Comparison of ENCODE assay signal across 27 cellular contexts in genomic region chr3:188058569-188059184, GRCh38.
"Had no signal": no experiment of that assay in that cellular context is flagged by ENCODE, and none has a peak within 500 bp of the region (broad histone marks: within the 10 kb centered on the region; RNA-seq: fewer than 3 reads in every experiment).

No MANE protein-coding gene starts in this region.

- H3K4me3 ChIP-seq: colonic mucosa, esophagus squamous epithelium, gastrocnemius medialis, heart right ventricle, left lung, lower lobe of right lung, mucosa of descending colon had no signal

- H3K27me3 ChIP-seq: colonic mucosa, esophagus squamous epithelium, gastrocnemius medialis, heart right ventricle, left lung had no signal

- H3K4me1 ChIP-seq: colonic mucosa had no signal

- H3K9me3 Mint-ChIP-seq: dendritic cell treated with granulocyte-macrophage colony-stimulating factor and Interleukin-4, amounts not matched to agents 40 ng/mL and 50 ng/mL, for 4 days; effector memory CD8-positive, alpha-beta T cell; endodermal cell; mesothelial cell of epicardium had no signal

- H3K27me3 Mint-ChIP-seq: effector memory CD8-positive, alpha-beta T cell had no signal

- FAIRE-seq: endometrium, islet of Langerhans, keratinocyte had no signal

- H3K4me3 Mint-ChIP-seq: dendritic cell treated with granulocyte-macrophage colony-stimulating factor and Interleukin-4, amounts not matched to agents 40 ng/mL and 50 ng/mL, for 4 days; effector memory CD8-positive, alpha-beta T cell; endodermal cell; mesothelial cell of epicardium had no signal

- H3K27ac ChIP-seq: colonic mucosa, epithelial cell of prostate, esophagus squamous epithelium, gastrocnemius medialis, heart right ventricle, left lung, lower lobe of right lung had no signal

- H3K9me3 ChIP-seq: colonic mucosa, esophagus squamous epithelium, gastrocnemius medialis, heart right ventricle, left lung, lower lobe of right lung, mucosa of descending colon had no signal

- H3K36me3 ChIP-seq: colonic mucosa, esophagus squamous epithelium, gastrocnemius medialis, heart right ventricle, left lung, lower lobe of right lung had no signal

- H3K36me3 Mint-ChIP-seq: mesothelial cell of epicardium had no signal

- H3K27ac Mint-ChIP-seq: dendritic cell treated with granulocyte-macrophage colony-stimulating factor and Interleukin-4, amounts not matched to agents 40 ng/mL and 50 ng/mL, for 4 days; effector memory CD8-positive, alpha-beta T cell; endodermal cell; mesothelial cell of epicardium had no signal

- ATAC-seq: effector memory CD8-positive, alpha-beta T cell; esophagus mucosa; gastrocnemius medialis; heart right ventricle; left cardiac atrium; left lung; left ventricle myocardium superior; lower lobe of right lung; mucosa of descending colon had no signal

- DNase-seq: colonic mucosa; cortex of kidney; effector CD8-positive, alpha-beta T cell; effector memory CD8-positive, alpha-beta T cell; endodermal cell; erythroblast; esophagus squamous epithelium; foreskin fibroblast; foreskin melanocyte; gastrocnemius medialis; glutamatergic neuron; head of caudate nucleus; heart right ventricle; hippocampal formation; left cardiac atrium; left lung; left ventricle myocardium superior; lower lobe of right lung; mesenchymal stem cell; mucosa of descending colon had no signal
